Comparison of ENCODE assay signal across 28 cellular contexts in genomic region chr9:131161585-131161984, GRCh38.
"Had no signal": no experiment of that assay in that cellular context is flagged by ENCODE, and none has a peak within 500 bp of the region (broad histone marks: within the 10 kb centered on the region; RNA-seq: fewer than 3 reads in every experiment).

No MANE protein-coding gene starts in this region.

- H3K4me1 ChIP-seq: left lung, lower lobe of right lung, neural progenitor cell, parathyroid adenoma, right atrium auricular region, testis, thyroid gland, upper lobe of left lung, vagina had no signal

- H3K9me3 ChIP-seq: left lung, lower lobe of right lung, neutrophil, right atrium auricular region, stomach, testis, thyroid gland, transverse colon, upper lobe of left lung, vagina had no signal

- H3K4me1 Mint-ChIP-seq: mesothelial cell of epicardium; natural killer cell; nephron progenitor cell; neural progenitor cell; stimulated activated naive B cell treated with anti-CD40 and anti-IgM and Interleukin-4, amounts not matched to agents 10 μg/mL and 1 μg/mL and 100 μg/mL, for 72 hours had no signal

- H3K27me3 ChIP-seq: hepatocyte, left lung, neural progenitor cell, neutrophil, right atrium auricular region, stomach, testis, thyroid gland, transverse colon, upper lobe of left lung, vagina had no signal

- H3K27me3 Mint-ChIP-seq: naive B cell; stimulated activated naive B cell treated with anti-CD40 and anti-IgM and Interleukin-4, amounts not matched to agents 10 μg/mL and 1 μg/mL and 100 μg/mL, for 72 hours had no signal

- H2AFZ ChIP-seq: hepatocyte, neural progenitor cell, parathyroid adenoma had no signal

- H3K4me3 Mint-ChIP-seq: mesothelial cell of epicardium; naive B cell; natural killer cell; nephron progenitor cell; neural progenitor cell; stimulated activated naive B cell treated with anti-CD40 and anti-IgM and Interleukin-4, amounts not matched to agents 10 μg/mL and 1 μg/mL and 100 μg/mL, for 72 hours had no signal

- FAIRE-seq: keratinocyte had no signal

- H3K4me2 ChIP-seq: hepatocyte, neural progenitor cell had no signal

- H3K27ac Mint-ChIP-seq: mesothelial cell of epicardium; naive B cell; natural killer cell; nephron progenitor cell; neural progenitor cell; stimulated activated naive B cell treated with anti-CD40 and anti-IgM and Interleukin-4, amounts not matched to agents 10 μg/mL and 1 μg/mL and 100 μg/mL, for 72 hours had no signal

- H3K27ac ChIP-seq: hepatocyte, left lung, lower lobe of right lung, neural progenitor cell, neutrophil, parathyroid adenoma, right atrium auricular region, skin epidermis, testis, thyroid gland, transverse colon, upper lobe of left lung, vagina had no signal

- H3K9ac ChIP-seq: neural progenitor cell, parathyroid adenoma had no signal

- H3K79me2 ChIP-seq: hepatocyte, parathyroid adenoma had no signal

- ATAC-seq: left colon; left lung; lower lobe of right lung; natural killer cell; sciatic nerve; stimulated activated naive B cell treated with anti-CD40 and anti-IgM and Interleukin-4, amounts not matched to agents 10 μg/mL and 1 μg/mL and 100 μg/mL, for 72 hours; stimulated activated naive CD8-positive, alpha-beta T cell treated with anti-CD3 and anti-CD28 coated beads, Interleukin-15, Interleukin-2, amounts not matched to agents 100 U/mL and 50 U/mL, for 24 hours had no signal

- H3K4me3 ChIP-seq: hepatocyte, left lung, lower lobe of right lung, neural progenitor cell, right atrium auricular region, skin epidermis, stomach, testis, thyroid gland, transverse colon, upper lobe of left lung, vagina had no signal

- H3K9me3 Mint-ChIP-seq: mesothelial cell of epicardium; naive B cell; natural killer cell; nephron progenitor cell; neural progenitor cell; stimulated activated naive B cell treated with anti-CD40 and anti-IgM and Interleukin-4, amounts not matched to agents 10 μg/mL and 1 μg/mL and 100 μg/mL, for 72 hours had no signal

- DNase-seq: left colon; left lung; lower lobe of right lung; naive B cell; natural killer cell; nephron progenitor cell; occipital lobe; stimulated activated CD4-positive, alpha-beta T cell treated with anti-CD3 and anti-CD28 coated beads, Interleukin-12 subunit alpha, Interleukin-12 subunit beta, amount 100 ng/mL, for 4 hours; stimulated activated CD4-positive, alpha-beta T cell treated with anti-CD3 and anti-CD28 coated beads, Interleukin-15, amount 100 ng/mL, for 24 hours; stimulated activated CD4-positive, alpha-beta T cell treated with anti-CD3 and anti-CD28 coated beads, Interleukin-2, amount 100 ng/mL, for 24 hours; stimulated activated CD4-positive, alpha-beta T cell treated with anti-CD3 and anti-CD28 coated beads, Interleukin-4, amount 100 ng/mL, for 1 hour; stimulated activated naive B cell treated with anti-CD40 and anti-IgM and Interleukin-4, amounts not matched to agents 10 μg/mL and 1 μg/mL and 100 μg/mL, for 72 hours; stimulated activated naive CD8-positive, alpha-beta T cell treated with anti-CD3 and anti-CD28 coated beads, Interleukin-15, Interleukin-2, amounts not matched to agents 100 U/mL and 50 U/mL, for 24 hours; stomach; testis; thyroid gland; transverse colon; upper lobe of left lung had no signal
